ENCODE assay signal across 22 cellular contexts in genomic region chr21:35458406-35458805, GRCh38.
DNase-seq lines count a peak whose midpoint lies in the region; ATAC-seq lines count a peak whose summit lies in the region.
"Had no signal": no experiment of that assay in that cellular context is flagged by ENCODE, and none has a peak within 500 bp of the region (broad histone marks: within the 10 kb centered on the region; RNA-seq: fewer than 3 reads in every experiment).

No MANE protein-coding gene starts in this region.

- H3K27me3 ChIP-seq in mesenchymal stem cell (ENCODE audit: control insufficient read depth in 1 of 2, insufficient read depth in 1 of 2, low read length in 2 of 2): no peaks in the 10 kb centered on the region
- H3K27me3 ChIP-seq: BE2C; BLaER1 treated with 17β-estradiol and CSF1 and Interleukin-3, amounts not matched to agents 10 nM and 100 nM had no signal

- no peaks in the 10 kb centered on the region for H3K79me1 ChIP-seq in mesenchymal stem cell (replicated peaks; ENCODE audit: low read length, poor library complexity, severe bottlenecking)

- peaks cover 6% of the 10 kb centered on the region for H3K36me3 Mint-ChIP-seq in T-helper 1 cell treated with Interleukin-12 subunit alpha and Interleukin-12 subunit beta and Interleukin-4 antibody, amounts not matched to agents 30 μg/mL and 1 μg/mL, for 36 hours (ENCODE audit: low read depth)
- no peaks in the 10 kb centered on the region for H3K36me3 Mint-ChIP-seq in central memory CD8-positive, alpha-beta T cell (ENCODE audit: insufficient read depth)
- H3K36me3 Mint-ChIP-seq: CD14-positive monocyte; CD8-positive, alpha-beta memory T cell had no signal

- no peaks in the 10 kb centered on the region for H3K36me3 ChIP-seq in mesenchymal stem cell (ENCODE audit: control insufficient read depth in 1 of 2, insufficient read depth in 2 of 2, low read depth in 1 of 2, low read length in 2 of 2)
- H3K36me3 ChIP-seq: BE2C; BLaER1 treated with 17β-estradiol and CSF1 and Interleukin-3, amounts not matched to agents 10 nM and 100 nM had no signal

- peaks cover 14% of the 10 kb centered on the region for H3K9me3 Mint-ChIP-seq in T-helper 1 cell treated with Interleukin-12 subunit alpha and Interleukin-12 subunit beta and Interleukin-4 antibody, amounts not matched to agents 30 μg/mL and 1 μg/mL, for 36 hours
- H3K9me3 Mint-ChIP-seq in central memory CD8-positive, alpha-beta T cell: no peaks in the 10 kb centered on the region
- H3K9me3 Mint-ChIP-seq: CD4-positive, alpha-beta T cell; CD8-positive, alpha-beta memory T cell had no signal

- WGBS in mesenchymal stem cell: 99% methylated on average over 5 of the region's 5 CpGs

- H3K14ac ChIP-seq in mesenchymal stem cell (ENCODE audit: low read length in 2 of 2): no peak overlapping the region

- H4K8ac ChIP-seq in mesenchymal stem cell (ENCODE audit: low read length): no peak overlapping the region

- peak overlapping the region; percentile 40 for H3K9ac ChIP-seq in mesenchymal stem cell (ENCODE audit: low read length)
- H3K9ac ChIP-seq: BLaER1 treated with 17β-estradiol and CSF1 and Interleukin-3, amounts not matched to agents 10 nM and 100 nM; GM23248 had no signal

- no peak overlapping the region for H3K18ac ChIP-seq in mesenchymal stem cell (ENCODE audit: low read depth in 1 of 2, low read length in 2 of 2)

- H3K27ac Mint-ChIP-seq in T-helper 1 cell treated with Interleukin-12 subunit alpha and Interleukin-12 subunit beta and Interleukin-4 antibody, amounts not matched to agents 30 μg/mL and 1 μg/mL, for 36 hours: peak overlapping the region; percentile 5
- H3K27ac Mint-ChIP-seq in central memory CD8-positive, alpha-beta T cell (ENCODE audit: low read depth): peak overlapping the region; percentile 42
- H3K27ac Mint-ChIP-seq: CD14-positive monocyte; CD4-positive, alpha-beta T cell; CD8-positive, alpha-beta memory T cell; H9 had no signal

- peaks cover 9% of the 10 kb centered on the region for H3K4me1 Mint-ChIP-seq in T-helper 1 cell treated with Interleukin-12 subunit alpha and Interleukin-12 subunit beta and Interleukin-4 antibody, amounts not matched to agents 30 μg/mL and 1 μg/mL, for 36 hours (ENCODE audit: low read depth)
- H3K4me1 Mint-ChIP-seq in central memory CD8-positive, alpha-beta T cell: no peaks in the 10 kb centered on the region
- H3K4me1 Mint-ChIP-seq: CD8-positive, alpha-beta memory T cell had no signal

- no peak overlapping the region for H3K27ac ChIP-seq in mesenchymal stem cell (ENCODE audit: low read length, poor library complexity, severe bottlenecking)
- H3K27ac ChIP-seq: 22Rv1; BLaER1 treated with 17β-estradiol and CSF1 and Interleukin-3, amounts not matched to agents 10 nM and 100 nM; GM23248 had no signal

- no peaks in the 10 kb centered on the region for H3K4me1 ChIP-seq in mesenchymal stem cell (ENCODE audit: control insufficient read depth, insufficient read depth, low read depth, low read length)
- H3K4me1 ChIP-seq: BE2C had no signal

- H2BK12ac ChIP-seq in mesenchymal stem cell (ENCODE audit: low read length in 2 of 2): no peak overlapping the region

- H2AFZ ChIP-seq in mesenchymal stem cell (ENCODE audit: low read depth, low read length): no peak overlapping the region
- H2AFZ ChIP-seq: GM23248 had no signal

- ATAC-seq in central memory CD8-positive, alpha-beta T cell (replicated peaks; ENCODE audit: extremely low read depth, poor library complexity, severe bottlenecking): no peak
- ATAC-seq: GM12878, HCT116 had no signal

- H3K27me3 Mint-ChIP-seq in T-helper 1 cell treated with Interleukin-12 subunit alpha and Interleukin-12 subunit beta and Interleukin-4 antibody, amounts not matched to agents 30 μg/mL and 1 μg/mL, for 36 hours (ENCODE audit: low read depth): no peaks in the 10 kb centered on the region
- peaks cover 17% of the 10 kb centered on the region for H3K27me3 Mint-ChIP-seq in central memory CD8-positive, alpha-beta T cell
- H3K27me3 Mint-ChIP-seq: CD4-positive, alpha-beta T cell had no signal

- H3K4me2 ChIP-seq in mesenchymal stem cell (ENCODE audit: low read length, poor library complexity, severe bottlenecking): no peak overlapping the region
- H3K4me2 ChIP-seq: BLaER1 treated with 17β-estradiol and CSF1 and Interleukin-3, amounts not matched to agents 10 nM and 100 nM had no signal

- no peak overlapping the region for H2BK120ac ChIP-seq in mesenchymal stem cell (ENCODE audit: low read depth, low read length)

- no peak overlapping the region for H2AK5ac ChIP-seq in mesenchymal stem cell (ENCODE audit: low read length, severe bottlenecking)

- H3K4me3 Mint-ChIP-seq in T-helper 1 cell treated with Interleukin-12 subunit alpha and Interleukin-12 subunit beta and Interleukin-4 antibody, amounts not matched to agents 30 μg/mL and 1 μg/mL, for 36 hours: no peak overlapping the region
- no peak overlapping the region for H3K4me3 Mint-ChIP-seq in central memory CD8-positive, alpha-beta T cell
- H3K4me3 Mint-ChIP-seq: CD14-positive monocyte; CD4-positive, alpha-beta T cell; CD8-positive, alpha-beta memory T cell; H9 had no signal

- no peak overlapping the region for H4K91ac ChIP-seq in mesenchymal stem cell (ENCODE audit: low read length)

- no peak overlapping the region for H3K4me3 ChIP-seq in mesenchymal stem cell (ENCODE audit: insufficient read depth in 1 of 2, low read depth in 1 of 2, low read length in 2 of 2)
- H3K4me3 ChIP-seq: BLaER1 treated with 17β-estradiol and CSF1 and Interleukin-3, amounts not matched to agents 10 nM and 100 nM; GM12878; GM23248 had no signal

- H3K4ac ChIP-seq in mesenchymal stem cell (ENCODE audit: low read depth in 1 of 2, low read length in 2 of 2): no peak overlapping the region

- H3K9me3 ChIP-seq in mesenchymal stem cell (ENCODE audit: control insufficient read depth, low read length): no peaks in the 10 kb centered on the region
- H3K9me3 ChIP-seq: BE2C had no signal

- DNase-seq in T-helper 1 cell (no peak), mesenchymal stem cell (no peak), AG20443 (ENCODE audit: low spot score) (no peak), SKM-1 (lab: John Stamatoyannopoulos, UW; ENCODE audit: unreplicated experiment) (no peak), middle frontal gyrus (ENCODE audit: extremely low spot score, low spot score) (no peak)
- DNase-seq in central memory CD8-positive, alpha-beta T cell (ENCODE audit: low spot score in 2 of 2): no peak
- DNase-seq: AML-193; BE2C; CD4-positive, alpha-beta T cell; CD8-positive, alpha-beta memory T cell; DMS 273 treated with DMSO at 0.1 percent for 48 hours; DMS79; EL; GDM1; GM23248; H9 had no signal

- no peak overlapping the region for H2BK15ac ChIP-seq in mesenchymal stem cell (ENCODE audit: low read depth, poor library complexity, severe bottlenecking)

- H3K23ac ChIP-seq in mesenchymal stem cell (ENCODE audit: low read length in 2 of 2): no peak overlapping the region

- no peak overlapping the region for H2BK5ac ChIP-seq in mesenchymal stem cell (ENCODE audit: low read depth, low read length, poor library complexity, severe bottlenecking)
